Comparison of ENCODE assay signal across 8 cellular contexts in the genomic region with DNA sequence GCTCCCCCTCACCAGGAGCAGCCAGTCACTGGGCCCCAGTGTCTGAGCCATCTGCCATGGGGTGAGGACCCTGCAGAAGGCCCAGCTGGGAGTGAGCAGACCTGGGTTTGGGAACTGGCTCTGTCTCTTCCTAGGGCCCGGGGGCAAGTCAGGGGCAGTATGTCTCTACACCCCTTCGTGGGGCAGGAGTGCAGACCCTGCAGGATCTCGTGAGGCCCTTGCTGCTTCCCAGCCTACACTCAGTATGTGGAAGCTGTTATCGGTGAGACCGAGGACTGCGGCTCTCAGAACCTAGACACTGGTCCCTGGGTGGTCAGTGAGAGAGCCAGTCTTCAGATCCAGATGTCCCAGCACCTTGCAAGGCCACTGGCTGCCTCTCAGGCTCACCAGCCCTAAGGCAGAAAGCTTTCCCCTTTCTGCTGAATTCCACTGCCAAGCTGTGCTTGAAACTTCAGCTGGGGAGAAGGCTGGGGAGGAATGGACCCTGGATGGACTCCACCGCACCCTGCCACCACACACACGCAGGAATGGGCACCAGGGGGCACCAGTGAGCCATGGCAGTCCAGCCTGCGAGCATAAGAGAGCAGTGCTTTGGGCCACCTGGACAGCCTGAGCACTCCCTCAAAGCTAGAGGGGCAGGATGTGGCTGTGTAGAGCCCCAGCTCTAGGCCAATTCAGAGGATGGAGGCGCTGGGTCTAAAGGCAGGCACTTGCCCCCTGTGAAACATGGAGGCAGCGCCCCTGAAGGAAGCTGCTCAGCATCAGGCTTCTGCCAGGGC. TPM values are rescaled to one million over a fixed set of nuclear protein-coding genes. Genes with fewer than 3 reads are reported as not detected.
DNase-seq lines count a peak whose midpoint lies in the region; ATAC-seq and TF ChIP-seq lines count a peak whose summit lies in the region.

No MANE protein-coding gene starts in this region.

- H3F3A ChIP-seq in GM23338 (replicated peaks; ENCODE audit: low read depth): no peaks in the 10 kb centered on the region

- DNase-seq in GM23338 (ENCODE audit: low spot score): peak; percentile 95
- peak; percentile 73 for DNase-seq in SW480 (ENCODE audit: low spot score)
- DNase-seq in activated naive CD8-positive, alpha-beta T cell treated with anti-CD3 and anti-CD28 coated beads, Interleukin-2, amount 50 U/mL, for 16 hours (ENCODE audit: low read depth, low spot score): peak; percentile 65
- peak; percentile 93 for DNase-seq in left cardiac atrium
- DNase-seq in putamen (ENCODE audit: low spot score): peak; percentile 79
- no peak for DNase-seq in cortex of kidney (lab: John Stamatoyannopoulos, UW)

- H3K4me1 ChIP-seq in GM23338 (ENCODE audit: insufficient read depth) (peaks cover 6% of the 10 kb centered on the region; the same call in 1 of the 2 replicates), KMS-11 (ENCODE audit: low read depth, poor library complexity, severe bottlenecking) (peaks cover 48% of the 10 kb centered on the region)

- H4K20me1 ChIP-seq in GM23338 (replicated peaks; ENCODE audit: insufficient read depth) (no peaks in the 10 kb centered on the region), KMS-11 (ENCODE audit: insufficient read depth) (no peaks in the 10 kb centered on the region)

- peaks cover 3% of the 10 kb centered on the region; the same call in 2 of the 3 replicates for H3K4me1 Mint-ChIP-seq in GM23338

- no peaks in the 10 kb centered on the region; the same call in 1 of the 2 replicates for H3K9me2 ChIP-seq in GM23338 (ENCODE audit: insufficient read depth)

- TF ChIP-seq CTCF in GM12801 (IDR thresholded peaks at IDR 0.05; ENCODE audit: extremely low read depth, insufficient read length) (peak; percentile 42), GM23338 (conservative IDR thresholded peaks at IDR 0.05; ENCODE audit: low read depth in 2 of 2) (peak; percentile 89 to 99), KMS-11 (conservative IDR thresholded peaks at IDR 0.05; ENCODE audit: low read depth, low read length) (peak; percentile 96)

- H3K27ac ChIP-seq in GM23338 (ENCODE audit: low read depth): no peak overlapping the region
- H3K27ac ChIP-seq in KMS-11: peak overlapping the region; percentile 45

- peak; percentile 98 for ATAC-seq in GM23338
- peak; percentile 87 to 92 for ATAC-seq in left cardiac atrium

- H3K4me2 ChIP-seq in GM23338: no peak overlapping the region
- H3K4me2 ChIP-seq in KMS-11: peak overlapping the region; percentile 22; the same call in 1 of the 2 replicates

- intact Hi-C loops in left cardiac atrium (cut with DNase I): loop anchor here (1.0 to 5.0 kb wide), 2 partner anchors 40 to 42 kb away; no protein-coding TSS in a partner anchor

- peak overlapping the region; percentile 13; the same call in 1 of the 2 replicates for H3K9ac ChIP-seq in KMS-11

- no peak overlapping the region for H3K27ac Mint-ChIP-seq in GM23338

- H3K36me3 Mint-ChIP-seq in GM23338 (ENCODE audit: low read depth): no peaks in the 10 kb centered on the region

- H3K36me3 ChIP-seq in GM23338 (ENCODE audit: insufficient read depth) (no peaks in the 10 kb centered on the region), KMS-11 (ENCODE audit: insufficient read depth) (no peaks in the 10 kb centered on the region)

- H3K9me3 Mint-ChIP-seq in GM23338: peaks cover 7% of the 10 kb centered on the region; the same call in 2 of the 3 replicates

- H3K27me3 ChIP-seq in GM23338 (ENCODE audit: insufficient read depth) (no peaks in the 10 kb centered on the region), KMS-11 (ENCODE audit: insufficient read depth, low read depth) (no peaks in the 10 kb centered on the region)

- peak overlapping the region; percentile 76; the same call in 1 of the 2 replicates for H2AFZ ChIP-seq in GM23338
- peak overlapping the region; percentile 38; the same call in 1 of the 2 replicates for H2AFZ ChIP-seq in KMS-11 (ENCODE audit: low read depth)

- H3K4me3 ChIP-seq in GM23338: no peak overlapping the region
- no peak overlapping the region for H3K4me3 ChIP-seq in KMS-11 (IDR thresholded peaks at IDR 0.05; ENCODE audit: insufficient read depth, low read depth, low read length)

- H3K27me3 Mint-ChIP-seq in GM23338 (ENCODE audit: insufficient read depth, low read depth, poor library complexity): peaks cover 4% of the 10 kb centered on the region

- H3K4me3 Mint-ChIP-seq in GM23338: no peak overlapping the region

- no peaks in the 10 kb centered on the region for H3K79me2 ChIP-seq in GM23338 (replicated peaks; ENCODE audit: insufficient read depth)
- H3K79me2 ChIP-seq in KMS-11 (ENCODE audit: insufficient read depth, low read depth): no peaks in the 10 kb centered on the region

TF ChIP-seq in GM23338, 12 proteins besides CTCF, POLR2A, EP300 and RAD21:
- TF ChIP-seq CREB1 (CRISPR knock-in tag; IDR thresholded peaks at IDR 0.05; ENCODE audit: low read depth) (peak; percentile 32; the same call in 1 of the 2 replicates), ZNF462 (CRISPR knock-in tag; IDR thresholded peaks at IDR 0.05) (peak; percentile 52), POLR2AphosphoS5 (IDR thresholded peaks at IDR 0.05; ENCODE audit: low read depth) (no peak)

RNA-seq across cellular contexts. Expression of gene TMEM72, which starts 21.4 kb away (rescaled TPM):
- total RNA-seq in GM23338 (2014; rRNA removed; shearing (Covaris generic)): not detected in 2 replicates
- not detected in 2 replicates for polyA plus RNA-seq in GM23338 (2016; fragmentation: Nextera tagmentation; extraction: Ambion mirVana)
- total RNA-seq in left cardiac atrium: under 1 TPM; 0.21 to 0.27 TPM

RNA-seq across cellular contexts. Expression of gene RASSF4, which starts 27.1 kb away (rescaled TPM):
- 10.3 and 12.4 TPM in 2 replicates for total RNA-seq in GM23338 (2014; rRNA removed; shearing (Covaris generic))
- 13.6 and 17.8 TPM in 2 replicates for polyA plus RNA-seq in GM23338 (2016; fragmentation: Nextera tagmentation; extraction: Ambion mirVana)
- total RNA-seq in left cardiac atrium: 10 to 100 TPM; 48.9 to 71.5 TPM

RNA-seq across cellular contexts. Expression of gene DEPP1, which starts 46.1 kb away (rescaled TPM):
- total RNA-seq in GM23338 (2014; rRNA removed; shearing (Covaris generic)): 0.12 and 1.3 TPM in 2 replicates
- polyA plus RNA-seq in GM23338 (2016; fragmentation: Nextera tagmentation; extraction: Ambion mirVana): 0.37 TPM in 2 replicates
- 10 to 100 TPM; 36.7 to 49.2 TPM for total RNA-seq in left cardiac atrium

Comparison
In these comparisons a context has a peak if more than half of its experiments do, and no peak if none do; other contexts are left out.
1. CTCF ChIP-seq: peak in every context shown above with its lines; median percentile 96 in KMS-11; 94 in GM23338; 42 in GM12801.
2. RNA of gene DEPP1, which starts 46.1 kb away (total RNA-seq): 36.7 to 49.2 TPM in left cardiac atrium; 0.12 to 1.3 TPM in GM23338; every median in the first group is over 10 times any median in the second.